In the genomic region with DNA sequence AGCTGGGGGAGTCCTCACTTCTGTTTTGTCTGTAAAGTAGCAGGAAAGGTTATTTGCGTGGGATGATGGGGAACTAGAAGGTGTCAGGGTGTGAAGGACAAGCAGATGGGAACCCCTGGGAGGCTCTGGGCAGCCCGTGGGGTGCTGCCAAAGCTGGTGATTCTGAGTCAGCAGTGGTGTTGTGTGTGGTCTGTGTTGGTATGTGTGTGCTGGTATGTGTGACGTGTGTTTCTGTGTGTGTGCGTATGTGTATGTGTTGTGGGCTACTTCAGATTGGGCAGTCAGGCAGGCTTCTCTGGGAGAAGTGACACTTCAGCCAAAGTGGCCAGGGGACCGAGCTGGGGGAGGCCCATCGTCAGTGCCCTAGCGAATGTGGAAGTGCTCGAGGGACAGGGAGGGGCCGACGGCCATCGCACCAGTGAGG, we compare ENCODE assay signal across 10 cellular contexts. TPM values are rescaled to one million over a fixed set of nuclear protein-coding genes. Genes with fewer than 3 reads are reported as not detected.
DNase-seq lines count a peak whose midpoint lies in the region; ATAC-seq, FAIRE-seq and TF ChIP-seq lines count a peak whose summit lies in the region.
"Had no signal": no experiment of that assay in that cellular context is flagged by ENCODE, and none has a peak within 500 bp of the region (broad histone marks: within the 10 kb centered on the region; RNA-seq: fewer than 3 reads in every experiment).

No MANE protein-coding gene starts in this region.

- DNase-seq in AG04449 (ENCODE audit: low read depth, low spot score) (peak; percentile 83), HTR-8/SVneo (ENCODE audit: insufficient read length, low spot score) (no peak), kidney tubule cell (ENCODE audit: low spot score) (peak; percentile 13), left lobe of liver (ENCODE audit: low spot score) (no peak), vagina (ENCODE audit: extremely low spot score in 2 of 2) (no peak), germinal center (ENCODE audit: low spot score) (no peak), NCI-H1105 (lab: John Stamatoyannopoulos, UW) (no peak)
- DNase-seq: left ventricle myocardium superior had no signal

- CTCF ChIA-PET in AG04449 (lab: Yijun Ruan, JAX), result interaction anchor here (0.7 to 1.3 kb wide), 2 partner anchors 20 to 103 kb away, joined by 3 read pairs; no protein-coding TSS in a partner anchor

- FAIRE-seq in HTR-8/SVneo (lab: Jason Lieb, UNC), result peak; percentile 59

- TF ChIP-seq CTCF in AG04449 (IDR thresholded peaks at IDR 0.05; ENCODE audit: insufficient read depth, low read length, missing control alignments) (no peak), vagina (IDR thresholded peaks at IDR 0.05) (no peak)

- H3K4me1 ChIP-seq in vagina, result peaks cover 2% of the 10 kb centered on the region

- no peak overlapping the region for H3K27ac ChIP-seq in vagina

- no peaks in the 10 kb centered on the region for H3K9me3 ChIP-seq in vagina

- ATAC-seq in GM18870 (IDR thresholded peaks at IDR 0.05; ENCODE audit: unreplicated experiment), result peak; percentile 53
- no peak for ATAC-seq in left lobe of liver
- ATAC-seq: left ventricle myocardium superior, Panc1 had no signal

- POLR2A ChIA-PET in AG04449 (lab: Yijun Ruan, JAX), result no interaction called here

- H3K4me3 ChIP-seq in AG04449 (ENCODE audit: low read depth, low read length), result no peak overlapping the region
- no peak overlapping the region for H3K4me3 ChIP-seq in vagina

- intact Hi-C loops in vagina (cut with DNase I), result no loop called here

- TF ChIP-seq POLR2A in vagina (IDR thresholded peaks at IDR 0.05), result no peak

- H3K27me3 ChIP-seq in vagina, result no peaks in the 10 kb centered on the region

- H3K36me3 ChIP-seq in vagina, result no peaks in the 10 kb centered on the region

RNA-seq across cellular contexts. Expression of gene BDKRB2, which starts 15.3 kb away (rescaled TPM):
- 0.10 TPM for total RNA-seq in left lobe of liver
- total RNA-seq in vagina, result 23.3 TPM

Comparison
In these comparisons a context has a peak if more than half of its experiments do, and no peak if none do; other contexts are left out.
1. DNase-seq: peak in AG04449 (single experiment) and kidney tubule cell (single experiment); none in HTR-8/SVneo (single experiment), left lobe of liver (single experiment), vagina (0 of 2), germinal center (single experiment) and NCI-H1105 (single experiment).
2. RNA of gene BDKRB2, which starts 15.3 kb away (total RNA-seq): 23.3 TPM in vagina (single experiment); 0.10 TPM in left lobe of liver (single experiment); every median in the first group is over 10 times any median in the second.